ENCODE assay signal across 9 cellular contexts in the genomic region with DNA sequence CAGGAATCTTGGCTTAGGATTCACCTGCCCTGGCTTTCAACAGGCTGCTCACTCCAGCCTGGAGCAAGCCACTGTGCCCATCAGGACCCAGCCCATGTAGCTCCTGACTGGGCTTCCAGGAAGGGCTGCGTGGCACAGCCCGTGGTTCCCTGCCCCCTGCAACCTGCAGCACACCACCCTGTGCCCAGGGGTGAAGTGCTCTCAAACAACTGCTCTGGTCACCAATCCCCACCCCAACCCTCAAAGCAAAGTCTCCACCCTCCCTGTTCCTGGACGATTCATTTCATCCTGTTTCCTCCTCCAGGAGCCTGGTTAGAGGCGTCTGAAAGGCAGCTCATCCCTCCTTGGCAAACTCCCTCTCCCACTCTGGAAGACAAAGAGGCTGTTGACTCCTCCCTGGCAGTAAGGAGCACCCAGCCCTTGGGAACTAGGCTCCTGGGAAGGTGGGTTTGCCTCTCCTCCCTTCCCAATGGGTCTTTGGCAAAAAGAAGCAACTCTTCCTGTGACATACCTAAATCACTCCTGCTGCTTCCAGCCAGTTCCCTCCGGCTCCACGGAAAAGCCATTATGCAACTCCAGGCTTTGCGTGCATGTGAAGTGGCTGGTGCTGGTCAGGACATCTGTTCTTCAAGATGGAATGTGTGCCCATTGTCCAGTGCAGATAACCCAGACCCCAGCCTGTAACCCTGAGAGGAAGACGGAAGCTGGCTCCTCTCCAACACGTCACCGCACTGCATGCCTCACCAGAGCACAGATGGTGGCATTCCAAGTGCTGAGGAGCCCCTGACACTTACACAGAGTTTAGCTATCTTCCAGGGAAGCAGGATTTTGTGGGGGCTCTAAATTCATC. TPM values are rescaled to one million over a fixed set of nuclear protein-coding genes. Genes with fewer than 3 reads are reported as not detected.
DNase-seq lines count a peak whose midpoint lies in the region; ATAC-seq, FAIRE-seq and TF ChIP-seq lines count a peak whose summit lies in the region.
"Had no signal": no experiment of that assay in that cellular context is flagged by ENCODE, and none has a peak within 500 bp of the region (broad histone marks: within the 10 kb centered on the region; RNA-seq: fewer than 3 reads in every experiment).

No MANE protein-coding gene starts in this region.

- WGBS in H1 (ENCODE audit: extremely low coverage in 1 of 2, insufficient coverage in 1 of 2, insufficient read length in 1 of 2, insufficient replicate concordance in 2 of 2, low coverage in 1 of 2, low lambda C conversion rate in 2 of 2, missing lambda C conversion rate in 1 of 2), 2 experiments = 93% methylated on average over 10 of the region's 10 CpGs; no CpG with 5 or more reads in 1 of the 2 experiments

- H4K5ac ChIP-seq in H1 (ENCODE audit: insufficient read length, low read depth, low read length) = no peak overlapping the region

- H3K36me3 ChIP-seq in H1 (ENCODE audit: control insufficient read depth in 2 of 4, insufficient read depth in 4 of 4, low read length in 3 of 4) = no peaks in the 10 kb centered on the region

- H2BK20ac ChIP-seq in H1 (ENCODE audit: low read length) = no peak overlapping the region

- no peak overlapping the region for H3K4ac ChIP-seq in H1 (replicated peaks; ENCODE audit: insufficient read length, low read depth, low read length)

- H2AFZ ChIP-seq in H1 (ENCODE audit: low read length) = peak overlapping the region; percentile 6; the same call in 1 of the 2 replicates

- in situ Hi-C loops in ACHN (cut with HindIII; ENCODE audit: low pct_ligation_motif_present, low pct_unique_long_range_greater_than_20kb, low sequenced_read_pairs) = no loop called here

- FAIRE-seq in H1 (lab: Jason Lieb, UNC) = no peak

- no peak overlapping the region for H3K56ac ChIP-seq in H1 (replicated peaks; ENCODE audit: insufficient read length, low read depth, low read length)

- H3K9ac ChIP-seq in H1 (replicated peaks in 1 of 4; ENCODE audit: extremely low read depth in 1 of 4, low read depth in 3 of 4, low read length in 3 of 4) = no peak overlapping the region

- H2BK5ac ChIP-seq in H1 (ENCODE audit: low read depth, low read length) = no peak overlapping the region

- no peak overlapping the region; the same call in 1 of the 2 replicates for H4K8ac ChIP-seq in H1 (ENCODE audit: extremely low read depth, insufficient read depth, low read length)

- peak overlapping the region; percentile 72; the same call in 1 of the 2 replicates for H2BK15ac ChIP-seq in H1 (ENCODE audit: low read length)

- H3K9me3 ChIP-seq in H1 (ENCODE audit: insufficient read depth in 2 of 2, low read depth in 1 of 2, low read length in 1 of 2) = no peaks in the 10 kb centered on the region
- H3K9me3 ChIP-seq: Caco-2 had no signal

- no peak overlapping the region for H3K18ac ChIP-seq in H1 (ENCODE audit: extremely low read depth, low read length)

- TF ChIP-seq POLR2A in H1 (IDR thresholded peaks at IDR 0.05; ENCODE audit: control extremely low read depth in 1 of 2, low read depth in 2 of 2, low read length in 2 of 2) = no peak

- no peak overlapping the region for H3K4me2 ChIP-seq in H1 (ENCODE audit: insufficient read depth in 1 of 2, low read depth in 2 of 2, low read length in 2 of 2)

- H3K79me1 ChIP-seq in H1 (ENCODE audit: low read depth, low read length) = no peaks in the 10 kb centered on the region

- no peak overlapping the region for H3K23ac ChIP-seq in H1 (ENCODE audit: insufficient read length)

- H2BK12ac ChIP-seq in H1 (ENCODE audit: low read depth, low read length) = 0 out of 2 replicates have a peak overlapping the region, but pooled peaks have one; percentile 50

- no peak for TF ChIP-seq CTCF in H1 (IDR thresholded peaks at IDR 0.05; ENCODE audit: control extremely low read depth in 1 of 3, insufficient read depth in 1 of 3, low read depth in 1 of 3, low read length in 3 of 3)

- no peaks in the 10 kb centered on the region for H3K79me2 ChIP-seq in H1 (ENCODE audit: control insufficient read depth in 1 of 2, insufficient read depth in 2 of 2, low read length in 2 of 2)

- POLR2A ChIA-PET in H1 (lab: Charles Lee; ENCODE audit: partially characterized antibody) = interaction anchor here (0.7 kb wide), 1 partner anchor 32 kb away, joined by 3 read pairs; no protein-coding TSS in a partner anchor

- H3K14ac ChIP-seq in H1 (ENCODE audit: insufficient read length) = no peak overlapping the region

- DNase-seq in EL = peak; percentile 77
- DNase-seq in NCI-H69 (lab: John Stamatoyannopoulos, UW) = peak; percentile 45
- DNase-seq in H1 (ENCODE audit: low read depth in 1 of 2, low spot score in 2 of 2) = no peak
- DNase-seq in lung microvascular endothelial cell (ENCODE audit: low read depth in 2 of 2) = peak; percentile 50 to 91
- DNase-seq in T1000 (lab: John Stamatoyannopoulos, UW) = no peak
- DNase-seq in ACHN = no peak
- DNase-seq: Caco-2 had no signal

- no peak for TF ChIP-seq RAD21 in H1 (IDR thresholded peaks at IDR 0.05 in 1 of 2, conservative IDR thresholded peaks at IDR 0.05 in 1 of 2; ENCODE audit: low read depth in 2 of 2, low read length in 2 of 2)

- no peak overlapping the region for H3K4me3 ChIP-seq in H1 (ENCODE audit: extremely low read depth in 1 of 4, insufficient read depth in 2 of 4, low read depth in 3 of 4, low read length in 4 of 4)

- no peaks in the 10 kb centered on the region; a peak in 1 of 7 replicates for H3K4me1 ChIP-seq in H1 (replicated peaks in 1 of 4; ENCODE audit: control insufficient read depth in 3 of 4, insufficient read depth in 4 of 4, low read length in 3 of 4)
- H3K4me1 ChIP-seq: Caco-2 had no signal

- peaks cover 0 to 1% (median 0%) of the 10 kb centered on the region in 4 experiments; a peak in 2 of 7 replicates for H3K27me3 ChIP-seq in H1 (replicated peaks in 1 of 4; ENCODE audit: control insufficient read depth in 3 of 4, extremely low read depth in 1 of 4, insufficient read depth in 3 of 4, low read length in 3 of 4)

- H3K27ac ChIP-seq in H1 (ENCODE audit: low read depth, low read length) = no peak overlapping the region

- H2BK120ac ChIP-seq in H1 (replicated peaks; ENCODE audit: low read depth, low read length) = no peak overlapping the region

- no peaks in the 10 kb centered on the region for H4K20me1 ChIP-seq in H1 (replicated peaks in 1 of 2; ENCODE audit: control insufficient read depth in 1 of 2, insufficient read depth in 2 of 2, low read length in 2 of 2)

- ATAC-seq in HG02973 (IDR thresholded peaks at IDR 0.05; ENCODE audit: unreplicated experiment) (no peak), GM19397 (IDR thresholded peaks at IDR 0.05; ENCODE audit: unreplicated experiment) (no peak)

- no peak overlapping the region for H4K91ac ChIP-seq in H1 (replicated peaks; ENCODE audit: insufficient read length, low read length)

- no peak overlapping the region for H2AK5ac ChIP-seq in H1 (ENCODE audit: low read depth, low read length)

- CTCF ChIA-PET in H1 (lab: Charles Lee; ENCODE audit: partially characterized antibody) = interaction anchor here (1.1 to 2.2 kb wide), 5 partner anchors 31 to 226 kb away, joined by 3 to 8 read pairs (median 4); no protein-coding TSS in a partner anchor

- TF ChIP-seq EP300 in H1 (IDR thresholded peaks at IDR 0.05; ENCODE audit: borderline replicate concordance in 1 of 2, low read depth in 2 of 2, low read length in 2 of 2) = no peak

- no peaks in the 10 kb centered on the region for H3K23me2 ChIP-seq in H1 (ENCODE audit: low read depth, low read length)

TF ChIP-seq in H1, 55 proteins besides CTCF, POLR2A, EP300 and RAD21:
- no peak for TF ChIP-seq BACH1 (IDR thresholded peaks at IDR 0.05; ENCODE audit: low read length)
- TF ChIP-seq CREB1 (IDR thresholded peaks at IDR 0.05) = no peak
- TF ChIP-seq NANOG (IDR thresholded peaks at IDR 0.05; ENCODE audit: insufficient read depth, low read depth, low read length, poor library complexity, severe bottlenecking) = no peak
- TF ChIP-seq CEBPB (IDR thresholded peaks at IDR 0.05; ENCODE audit: low read depth, low read length) = no peak; the same call in 1 of the 2 replicates
- no peak for TF ChIP-seq RFX5 (IDR thresholded peaks at IDR 0.05; ENCODE audit: borderline replicate concordance, low read depth, low read length)
- no peak for TF ChIP-seq BRCA1 (IDR thresholded peaks at IDR 0.05; ENCODE audit: low read depth, low read length)
- no peak for TF ChIP-seq RXRA (IDR thresholded peaks at IDR 0.05; ENCODE audit: insufficient read depth, low read depth, low read length)
- TF ChIP-seq TAF7 (optimal IDR thresholded peaks at IDR 0.05; ENCODE audit: borderline replicate concordance, low read depth, low read length) = no peak
- TF ChIP-seq POU5F1 (IDR thresholded peaks at IDR 0.05; ENCODE audit: low read depth, low read length) = no peak

RNA-seq across cellular contexts. Expression of a gene that starts 29.1 kb away (rescaled TPM):
- total RNA-seq in H1 (2021; fragmentation: NEBNext Ultra II Directional; extraction: Animal tissue kit (Norgen Biotek cat#: 25700)) = 10.1 and 11.3 TPM in 2 replicates
- 7.8 and 11.1 TPM in 2 replicates for polyA plus RNA-seq in H1 (2011; rRNA removed)
- polyA plus RNA-seq in H1 (2011; cell fraction: cytosol; rRNA removed) = 8.5 TPM
- polyA plus RNA-seq in H1 (2011; cell fraction: nucleus; rRNA removed) = 44.7 TPM
- polyA plus RNA-seq in H1 (2012, experiment 1 of 2) = 8.8 to 11.3 TPM (median 9.7 TPM) in 4 replicates
- 7.9 TPM for polyA plus RNA-seq in H1 (2012, experiment 2 of 2)
- polyA plus RNA-seq in H1 (2013, experiment 1 of 2) = 6.8 TPM
- 6.5 TPM for polyA plus RNA-seq in H1 (2013, experiment 2 of 2)
- polyA minus RNA-seq in H1 (2011; rRNA and poly(A)+ RNA removed) = 9.8 and 15.7 TPM in 2 replicates
- polyA minus RNA-seq in H1 (2011; cell fraction: cytosol; rRNA and poly(A)+ RNA removed) = 21.9 TPM
- polyA minus RNA-seq in H1 (2011; cell fraction: nucleus; rRNA and poly(A)+ RNA removed) = 21.9 TPM
- total RNA-seq in lung microvascular endothelial cell = under 0.01 TPM in 1 of 2 replicates, not detected in the other

Comparison
In these comparisons a context has a peak if more than half of its experiments do, and no peak if none do; other contexts are left out.
1. DNase-seq: peak in EL (single experiment), NCI-H69 (single experiment) and lung microvascular endothelial cell (2 of 2); none in H1 (0 of 2), T1000 (single experiment) and ACHN (single experiment).
2. RNA of a gene that starts 29.1 kb away (total RNA-seq): 10.1 to 11.3 TPM in H1; under 0.01 TPM in lung microvascular endothelial cell; every median in the first group is over 10 times any median in the second.